ENCODE assay signal across 8 cellular contexts in the genomic region with DNA sequence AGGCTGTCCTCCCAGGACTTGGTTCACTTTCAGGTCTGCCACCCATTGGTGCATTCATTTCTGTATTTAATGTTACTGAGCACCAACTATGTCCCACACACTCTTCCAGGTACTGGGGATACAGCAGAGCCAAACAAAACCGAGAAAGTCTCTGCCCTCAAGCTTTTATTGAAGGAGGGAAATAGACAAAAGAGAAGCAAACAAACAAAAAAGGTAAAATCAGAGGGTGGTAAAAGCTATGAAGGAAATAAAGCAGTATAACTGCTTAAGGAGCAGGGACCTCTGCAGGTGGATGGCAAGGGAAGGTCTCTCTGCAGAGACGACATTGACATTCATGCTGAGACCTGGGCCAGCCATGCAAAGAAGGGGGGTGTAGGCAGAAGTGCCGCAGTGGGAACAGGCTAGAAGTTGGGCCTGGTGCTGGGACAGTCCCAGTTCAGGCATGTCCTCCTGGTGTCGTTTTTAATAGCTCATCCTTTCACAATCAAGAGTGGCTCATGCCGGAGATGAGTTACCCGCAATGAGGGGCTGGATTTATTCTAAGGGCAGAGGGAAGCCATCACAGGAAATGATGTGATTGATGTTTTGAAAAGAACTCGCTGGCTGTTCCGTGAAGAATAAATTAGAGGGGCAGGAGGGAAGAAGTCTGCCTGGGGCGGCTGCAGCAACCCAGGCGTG.
DNase-seq lines count a peak whose midpoint lies in the region; ATAC-seq and TF ChIP-seq lines count a peak whose summit lies in the region.

No MANE protein-coding gene starts in this region.

- H3K4me1 Mint-ChIP-seq in T-cell (peaks cover 52 to 69% (median 57%) of the 10 kb centered on the region in 3 donors), brain (peaks cover 86% of the 10 kb centered on the region)

- CTCF ChIA-PET in A673 (lab: Charles Lee) (no interaction called here), T-cell (lab: Charles Lee) (interaction anchor here (0.5 to 1.6 kb wide), 21 partner anchors 8 to 139 kb away, joined by 3 to 10 read pairs (median 4); no protein-coding TSS in a partner anchor)

- H3K27me3 Mint-ChIP-seq in T-cell (no peaks in the 10 kb centered on the region), brain (no peaks in the 10 kb centered on the region)

- H3K9me3 Mint-ChIP-seq in T-cell = no peaks in the 10 kb centered on the region
- H3K9me3 Mint-ChIP-seq in brain = no peaks in the 10 kb centered on the region

- no peaks in the 10 kb centered on the region for H3K36me3 ChIP-seq in A673 (ENCODE audit: insufficient read depth, low read length, poor library complexity, severe bottlenecking)

- peak overlapping the region; percentile 35 for H3K4me3 ChIP-seq in A673 (ENCODE audit: low read depth, low read length, poor library complexity, severe bottlenecking)

- H3K27ac Mint-ChIP-seq in T-cell (peak overlapping the region; percentile 97 to 98), brain (peak overlapping the region; percentile 94 to 100 (median 98))

- intact Hi-C loops in A673 (cut with micrococcal nuclease; ENCODE audit: unreplicated experiment) = loop anchor here (1.0 to 2.0 kb wide), 4 partner anchors 35 to 85 kb away; no protein-coding TSS in a partner anchor

- H3K36me3 Mint-ChIP-seq in T-cell (no peaks in the 10 kb centered on the region), brain (no peaks in the 10 kb centered on the region)

- H3K4me1 ChIP-seq in A673 (ENCODE audit: insufficient read depth, low read length, poor library complexity, severe bottlenecking) = peaks cover 68% of the 10 kb centered on the region

- DNase-seq in A673 (ENCODE audit: low spot score) (peak; percentile 95), T-cell (peak; percentile 30 to 72 (median 54)), left lobe of liver (ENCODE audit: low spot score) (peak; percentile 50), NCI-H1694 treated with DMSO at 0.1 percent for 48 hours (lab: John Stamatoyannopoulos, UW) (no peak)
- peak; percentile 70 for DNase-seq in stimulated activated CD4-positive, alpha-beta T cell treated with anti-CD3 and anti-CD28 coated beads, Interleukin-4, amount 100 ng/mL, for 24 hours

- H3K4me3 Mint-ChIP-seq in T-cell (peak overlapping the region; percentile 82 to 86 (median 84)), brain (peak overlapping the region; percentile 69 to 86 (median 79))

- no peaks in the 10 kb centered on the region for H3K9me3 ChIP-seq in A673 (ENCODE audit: low read depth, low read length, poor library complexity, severe bottlenecking)

- BruUV-seq in A673 (replicated peaks; lab: Mats Ljungman, UMichigan) = TSS peak; percentile 97

- ATAC-seq in GM18868 (IDR thresholded peaks at IDR 0.05; ENCODE audit: unreplicated experiment) (peak; percentile 26), HG03571 (IDR thresholded peaks at IDR 0.05; ENCODE audit: unreplicated experiment) (peak; percentile 34), T-cell (replicated peaks in 1 of 4) (peak; percentile 67 to 70 (median 69)), left lobe of liver (peak; percentile 28)

- POLR2A ChIA-PET in A673 (lab: Charles Lee; ENCODE audit: low non-redundant PET) = interaction anchor here (0.6 to 1.0 kb wide), 2 partner anchors 36 to 270 kb away, joined by 4 read pairs; no protein-coding TSS in a partner anchor
- POLR2A ChIA-PET in T-cell (lab: Charles Lee) = interaction anchor here (0.6 to 1.6 kb wide), 8 partner anchors 8 to 85 kb away, joined by 3 to 8 read pairs (median 4); no protein-coding TSS in a partner anchor

- no peaks in the 10 kb centered on the region for H3K27me3 ChIP-seq in A673 (replicated peaks; ENCODE audit: insufficient read depth, low read depth, low read length, poor library complexity)

- H3K27ac ChIP-seq in A673 (ENCODE audit: low read depth, low read length, poor library complexity, severe bottlenecking) = peak overlapping the region; percentile 99

- TF ChIP-seq CTCF in A673 (conservative IDR thresholded peaks at IDR 0.05; ENCODE audit: low read depth, low read length) (no peak), brain (conservative IDR thresholded peaks at IDR 0.05) (no peak)
